Comparison of ENCODE assay signal across 8 cellular contexts in genomic region chr13:48302920-48303330, GRCh38. TPM values are rescaled to one million over a fixed set of nuclear protein-coding genes. Genes with fewer than 3 reads are reported as not detected.
A peak's percentile ranks its signal among the peaks of the same experiment; 100 is the strongest.
DNase-seq lines count a peak whose midpoint lies in the region; ATAC-seq and TF ChIP-seq lines count a peak whose summit lies in the region.

No MANE protein-coding gene starts in this region.

- no peak for TF ChIP-seq POLR2A in breast epithelium (IDR thresholded peaks at IDR 0.05)

- peak overlapping the region; percentile 96 for H3K27ac ChIP-seq in HUES64 (ENCODE audit: low read depth, low read length)
- peak overlapping the region; percentile 98 to 99 for H3K27ac ChIP-seq in breast epithelium
- H3K27ac ChIP-seq in mesendoderm (ENCODE audit: low read depth, low read length) = peak overlapping the region; percentile 92
- H3K27ac ChIP-seq in upper lobe of right lung = peak overlapping the region; percentile 99

- H3K4me2 ChIP-seq in mesendoderm (ENCODE audit: low read length) = peak overlapping the region; percentile 98

- H3K4ac ChIP-seq in mesendoderm (ENCODE audit: low read depth, low read length) = peak overlapping the region; percentile 64

- H3K9ac ChIP-seq in HUES64 (ENCODE audit: low read depth, low read length) (peak overlapping the region; percentile 99), mesendoderm (ENCODE audit: low read length) (peak overlapping the region; percentile 94)

- H2BK5ac ChIP-seq in mesendoderm (ENCODE audit: low read length) = no peak overlapping the region

- peak; percentile 47 for DNase-seq in DMS79 treated with DMSO at 0.1 percent for 48 hours (lab: John Stamatoyannopoulos, UW)
- no peak for DNase-seq in breast epithelium (ENCODE audit: low spot score in 2 of 2)
- no peak for DNase-seq in mesendoderm
- no peak for DNase-seq in upper lobe of right lung

- no peaks in the 10 kb centered on the region for H3K27me3 ChIP-seq in HUES64 (ENCODE audit: insufficient read depth, low read length)
- H3K27me3 ChIP-seq in breast epithelium = no peaks in the 10 kb centered on the region
- H3K27me3 ChIP-seq in mesendoderm (ENCODE audit: insufficient read depth, low read length, poor library complexity) = no peaks in the 10 kb centered on the region
- H3K27me3 ChIP-seq in upper lobe of right lung = no peaks in the 10 kb centered on the region

- H3K4me1 ChIP-seq in HUES64 (ENCODE audit: insufficient read depth, low read length) (peaks cover 5% of the 10 kb centered on the region; the same call in 1 of the 2 replicates), breast epithelium (peaks cover 0 to 8% of the 10 kb centered on the region in 2 donors), mesendoderm (ENCODE audit: control insufficient read depth, low read depth, low read length) (no peaks in the 10 kb centered on the region), upper lobe of right lung (peaks cover 20% of the 10 kb centered on the region)

- H3K36me3 ChIP-seq in HUES64 (ENCODE audit: insufficient read depth, low read length) (0 out of 2 replicates have a peak, but pooled peaks cover 3% of the 10 kb centered on the region), breast epithelium (no peaks in the 10 kb centered on the region), mesendoderm (ENCODE audit: control insufficient read depth, insufficient read depth, low read length) (no peaks in the 10 kb centered on the region), upper lobe of right lung (peaks cover 8% of the 10 kb centered on the region)

- H3K18ac ChIP-seq in mesendoderm (ENCODE audit: low read length) = peak overlapping the region; percentile 92

- H3K79me2 ChIP-seq in mesendoderm (ENCODE audit: control insufficient read depth, insufficient read depth, low read length) = peaks cover 4% of the 10 kb centered on the region

- H3K56ac ChIP-seq in mesendoderm (ENCODE audit: low read length) = peak overlapping the region; percentile 91

- TF ChIP-seq CTCF in breast epithelium (IDR thresholded peaks at IDR 0.05) (no peak), upper lobe of right lung (IDR thresholded peaks at IDR 0.05) (no peak)

- no peak overlapping the region for H2BK15ac ChIP-seq in mesendoderm (replicated peaks; ENCODE audit: low read depth)

- no peak overlapping the region for H2AK5ac ChIP-seq in mesendoderm (ENCODE audit: low read length)

- intact Hi-C loops in breast epithelium (cut with DNase I; ENCODE audit: low total_unique reads) (loop anchor here (10.0 kb wide), 1 partner anchor 158 kb away; no protein-coding TSS in a partner anchor), upper lobe of right lung (cut with DNase I) (no loop called here)

- no peak overlapping the region for H4K5ac ChIP-seq in mesendoderm (ENCODE audit: low read length)

- 14% methylated on average over 8 of the region's 8 CpGs for WGBS in HUES64
- WGBS in mesendoderm (ENCODE audit: extremely low coverage, insufficient coverage, low lambda C conversion rate) = no CpG with 5 or more reads among the region's 8 CpGs

- peak overlapping the region; percentile 7 for H4K8ac ChIP-seq in mesendoderm (ENCODE audit: low read depth, low read length)

- H3K23ac ChIP-seq in mesendoderm (ENCODE audit: low read length) = no peak overlapping the region

- H3K4me3 ChIP-seq in HUES64 (ENCODE audit: low read length) = peak overlapping the region; percentile 99
- H3K4me3 ChIP-seq in breast epithelium = peak overlapping the region; percentile 73 to 88 (median 84)
- H3K4me3 ChIP-seq in mesendoderm (ENCODE audit: low read length) = peak overlapping the region; percentile 82
- H3K4me3 ChIP-seq in upper lobe of right lung = peak overlapping the region; percentile 79

- H3K79me1 ChIP-seq in mesendoderm (ENCODE audit: low read length) = peaks cover 2% of the 10 kb centered on the region

- H3K9me3 ChIP-seq in HUES64 (ENCODE audit: insufficient read depth, low read depth, low read length) = no peaks in the 10 kb centered on the region
- no peaks in the 10 kb centered on the region for H3K9me3 ChIP-seq in breast epithelium
- H3K9me3 ChIP-seq in upper lobe of right lung = no peaks in the 10 kb centered on the region

- H2BK120ac ChIP-seq in mesendoderm (ENCODE audit: low read depth, low read length) = no peak overlapping the region

- ATAC-seq in upper lobe of right lung (no peak), GM19452 (IDR thresholded peaks at IDR 0.05; ENCODE audit: unreplicated experiment) (no peak), GM18873 (IDR thresholded peaks at IDR 0.05; ENCODE audit: low FRiP score, unreplicated experiment) (no peak), GM18511 (IDR thresholded peaks at IDR 0.05; ENCODE audit: unreplicated experiment) (no peak)

RNA-seq across cellular contexts. Expression of gene RB1, which starts 0.6 kb away (rescaled TPM):
- polyA plus RNA-seq in HUES64 (2013, experiment 1 of 2) = 20.9 TPM
- 21.4 TPM for polyA plus RNA-seq in HUES64 (2013, experiment 2 of 2)
- 10 to 100 TPM; 24.0 to 45.2 (median 43.6) TPM for total RNA-seq in breast epithelium
- 18.6 TPM for polyA plus RNA-seq in mesendoderm (2013, experiment 1 of 2)
- 18.5 TPM for polyA plus RNA-seq in mesendoderm (2013, experiment 2 of 2)
- 41.0 TPM for total RNA-seq in upper lobe of right lung
